Comparison of ENCODE assay signal across 1 cellular context in genomic region chr12:62602445-62603060, GRCh38.
TF ChIP-seq lines count a peak whose summit lies in the region.

No MANE protein-coding gene starts in this region.

TF ChIP-seq in K562, 482 proteins besides CTCF, POLR2A, EP300 and RAD21 (continued from another document and continues in another):
- TF ChIP-seq, protein P1, sequence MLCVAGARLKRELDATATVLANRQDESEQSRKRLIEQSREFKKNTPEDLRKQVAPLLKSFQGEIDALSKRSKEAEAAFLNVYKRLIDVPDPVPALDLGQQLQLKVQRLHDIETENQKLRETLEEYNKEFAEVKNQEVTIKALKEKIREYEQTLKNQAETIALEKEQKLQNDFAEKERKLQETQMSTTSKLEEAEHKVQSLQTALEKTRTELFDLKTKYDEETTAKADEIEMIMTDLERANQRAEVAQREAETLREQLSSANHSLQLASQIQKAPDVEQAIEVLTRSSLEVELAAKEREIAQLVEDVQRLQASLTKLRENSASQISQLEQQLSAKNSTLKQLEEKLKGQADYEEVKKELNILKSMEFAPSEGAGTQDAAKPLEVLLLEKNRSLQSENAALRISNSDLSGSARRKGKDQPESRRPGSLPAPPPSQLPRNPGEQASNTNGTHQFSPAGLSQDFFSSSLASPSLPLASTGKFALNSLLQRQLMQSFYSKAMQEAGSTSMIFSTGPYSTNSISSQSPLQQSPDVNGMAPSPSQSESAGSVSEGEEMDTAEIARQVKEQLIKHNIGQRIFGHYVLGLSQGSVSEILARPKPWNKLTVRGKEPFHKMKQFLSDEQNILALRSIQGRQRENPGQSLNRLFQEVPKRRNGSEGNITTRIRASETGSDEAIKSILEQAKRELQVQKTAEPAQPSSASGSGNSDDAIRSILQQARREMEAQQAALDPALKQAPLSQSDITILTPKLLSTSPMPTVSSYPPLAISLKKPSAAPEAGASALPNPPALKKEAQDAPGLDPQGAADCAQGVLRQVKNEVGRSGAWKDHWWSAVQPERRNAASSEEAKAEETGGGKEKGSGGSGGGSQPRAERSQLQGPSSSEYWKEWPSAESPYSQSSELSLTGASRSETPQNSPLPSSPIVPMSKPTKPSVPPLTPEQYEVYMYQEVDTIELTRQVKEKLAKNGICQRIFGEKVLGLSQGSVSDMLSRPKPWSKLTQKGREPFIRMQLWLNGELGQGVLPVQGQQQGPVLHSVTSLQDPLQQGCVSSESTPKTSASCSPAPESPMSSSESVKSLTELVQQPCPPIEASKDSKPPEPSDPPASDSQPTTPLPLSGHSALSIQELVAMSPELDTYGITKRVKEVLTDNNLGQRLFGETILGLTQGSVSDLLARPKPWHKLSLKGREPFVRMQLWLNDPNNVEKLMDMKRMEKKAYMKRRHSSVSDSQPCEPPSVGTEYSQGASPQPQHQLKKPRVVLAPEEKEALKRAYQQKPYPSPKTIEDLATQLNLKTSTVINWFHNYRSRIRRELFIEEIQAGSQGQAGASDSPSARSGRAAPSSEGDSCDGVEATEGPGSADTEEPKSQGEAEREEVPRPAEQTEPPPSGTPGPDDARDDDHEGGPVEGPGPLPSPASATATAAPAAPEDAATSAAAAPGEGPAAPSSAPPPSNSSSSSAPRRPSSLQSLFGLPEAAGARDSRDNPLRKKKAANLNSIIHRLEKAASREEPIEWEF (CRISPR knock-in tag; IDR thresholded peaks at IDR 0.05) = no peak
- TF ChIP-seq USF2 (CRISPR knock-in tag; IDR thresholded peaks at IDR 0.05) (peak; percentile 95), ZNF184 (CRISPR knock-in tag; IDR thresholded peaks at IDR 0.05) (no peak), PCBP1 (IDR thresholded peaks at IDR 0.05; ENCODE audit: low read depth, low read length, poor library complexity, severe bottlenecking) (peak; percentile 55), RBM25 (IDR thresholded peaks at IDR 0.05; ENCODE audit: low read depth, low read length, severe bottlenecking) (no peak), BCOR (IDR thresholded peaks at IDR 0.05) (no peak), HDAC6 (IDR thresholded peaks at IDR 0.05; ENCODE audit: low read depth, low read length) (no peak), CREB5 (CRISPR knock-in tag; IDR thresholded peaks at IDR 0.05) (peak; percentile 86; the same call in 1 of the 2 replicates), ZBTB40 (IDR thresholded peaks at IDR 0.05) (no peak), ZBTB40 (CRISPR knock-in tag; IDR thresholded peaks at IDR 0.05) (no peak; the same call in 1 of the 2 replicates), KHSRP (IDR thresholded peaks at IDR 0.05) (peak; percentile 50; the same call in 1 of the 2 replicates), YY1 (IDR thresholded peaks at IDR 0.05; ENCODE audit: borderline replicate concordance in 1 of 3, control insufficient read depth in 1 of 3, extremely low read depth in 1 of 3, insufficient read depth in 3 of 3, insufficient read length in 1 of 3, insufficient replicate concordance in 2 of 3, low read depth in 1 of 3, low read length in 2 of 3) (peak; percentile 88 to 95 (median 95)), ZNF75A (CRISPR knock-in tag; IDR thresholded peaks at IDR 0.05) (0 out of 2 replicates have a peak, but pooled peaks have one; percentile 66), NR2C1 (IDR thresholded peaks at IDR 0.05) (peak; percentile 81), NR2C1 (tag; IDR thresholded peaks at IDR 0.05) (peak; percentile 67), SMAD2 (IDR thresholded peaks at IDR 0.05; ENCODE audit: low read depth, low read length) (no peak), MTA1 (IDR thresholded peaks at IDR 0.05; ENCODE audit: borderline replicate concordance) (no peak), SETDB1 (IDR thresholded peaks at IDR 0.05; ENCODE audit: low read length) (no peak), PML (IDR thresholded peaks at IDR 0.05; ENCODE audit: low read length) (no peak; the same call in 1 of the 2 replicates), GATAD2A (IDR thresholded peaks at IDR 0.05) (0 out of 2 replicates have a peak, but pooled peaks have one; percentile 18), ETS1 (conservative IDR thresholded peaks at IDR 0.05; ENCODE audit: control insufficient read depth, low read depth, low read length) (peak; percentile 39; the same call in 1 of the 2 replicates), SREBF2 (CRISPR knock-in tag; IDR thresholded peaks at IDR 0.05) (no peak), ARHGAP35 (IDR thresholded peaks at IDR 0.05; ENCODE audit: partially characterized antibody) (no peak), PPARD (CRISPR knock-in tag; IDR thresholded peaks at IDR 0.05) (no peak), CCAR2 (IDR thresholded peaks at IDR 0.05; ENCODE audit: low read depth, low read length) (no peak), ZFP36 (IDR thresholded peaks at IDR 0.05; ENCODE audit: low read depth, low read length, partially characterized antibody) (no peak), MAZ (CRISPR knock-in tag; conservative IDR thresholded peaks at IDR 0.05 in 1 of 2, IDR thresholded peaks at IDR 0.05 in 1 of 2) (peak in 1 of 2 experiments; percentile 78; a peak in 3 of 4 replicates), GATA2 (CRISPR knock-in tag; IDR thresholded peaks at IDR 0.05) (no peak), SIRT6 (IDR thresholded peaks at IDR 0.05; ENCODE audit: low read depth, low read length) (no peak), SAFB (IDR thresholded peaks at IDR 0.05; ENCODE audit: borderline replicate concordance, low read depth, low read length) (no peak), PRPF4 (IDR thresholded peaks at IDR 0.05; ENCODE audit: insufficient read depth, low read depth, low read length, poor library complexity, severe bottlenecking) (no peak), MAFG (tag; conservative IDR thresholded peaks at IDR 0.05) (0 out of 2 replicates have a peak, but pooled peaks have one; percentile 7), KLF13 (tag; IDR thresholded peaks at IDR 0.05; ENCODE audit: borderline replicate concordance, low read depth) (peak; percentile 49; the same call in 1 of the 2 replicates), TEAD1 (CRISPR knock-in tag; IDR thresholded peaks at IDR 0.05) (no peak), RFX1 (IDR thresholded peaks at IDR 0.05) (no peak), ZBTB1 (CRISPR knock-in tag; IDR thresholded peaks at IDR 0.05; ENCODE audit: borderline replicate concordance, low read depth) (peak; percentile 71), PTTG1 (tag; IDR thresholded peaks at IDR 0.05; ENCODE audit: low read depth) (no peak), MTF1 (CRISPR knock-in tag; IDR thresholded peaks at IDR 0.05; ENCODE audit: borderline replicate concordance) (no peak), NONO (IDR thresholded peaks at IDR 0.05; ENCODE audit: low read depth in 2 of 2, low read length in 1 of 2) (no peak)
- TF ChIP-seq, protein P2, sequence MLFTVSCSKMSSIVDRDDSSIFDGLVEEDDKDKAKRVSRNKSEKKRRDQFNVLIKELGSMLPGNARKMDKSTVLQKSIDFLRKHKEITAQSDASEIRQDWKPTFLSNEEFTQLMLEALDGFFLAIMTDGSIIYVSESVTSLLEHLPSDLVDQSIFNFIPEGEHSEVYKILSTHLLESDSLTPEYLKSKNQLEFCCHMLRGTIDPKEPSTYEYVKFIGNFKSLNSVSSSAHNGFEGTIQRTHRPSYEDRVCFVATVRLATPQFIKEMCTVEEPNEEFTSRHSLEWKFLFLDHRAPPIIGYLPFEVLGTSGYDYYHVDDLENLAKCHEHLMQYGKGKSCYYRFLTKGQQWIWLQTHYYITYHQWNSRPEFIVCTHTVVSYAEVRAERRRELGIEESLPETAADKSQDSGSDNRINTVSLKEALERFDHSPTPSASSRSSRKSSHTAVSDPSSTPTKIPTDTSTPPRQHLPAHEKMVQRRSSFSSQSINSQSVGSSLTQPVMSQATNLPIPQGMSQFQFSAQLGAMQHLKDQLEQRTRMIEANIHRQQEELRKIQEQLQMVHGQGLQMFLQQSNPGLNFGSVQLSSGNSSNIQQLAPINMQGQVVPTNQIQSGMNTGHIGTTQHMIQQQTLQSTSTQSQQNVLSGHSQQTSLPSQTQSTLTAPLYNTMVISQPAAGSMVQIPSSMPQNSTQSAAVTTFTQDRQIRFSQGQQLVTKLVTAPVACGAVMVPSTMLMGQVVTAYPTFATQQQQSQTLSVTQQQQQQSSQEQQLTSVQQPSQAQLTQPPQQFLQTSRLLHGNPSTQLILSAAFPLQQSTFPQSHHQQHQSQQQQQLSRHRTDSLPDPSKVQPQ (CRISPR knock-in tag; IDR thresholded peaks at IDR 0.05; ENCODE audit: borderline replicate concordance) = no peak
- TF ChIP-seq, protein P3, sequence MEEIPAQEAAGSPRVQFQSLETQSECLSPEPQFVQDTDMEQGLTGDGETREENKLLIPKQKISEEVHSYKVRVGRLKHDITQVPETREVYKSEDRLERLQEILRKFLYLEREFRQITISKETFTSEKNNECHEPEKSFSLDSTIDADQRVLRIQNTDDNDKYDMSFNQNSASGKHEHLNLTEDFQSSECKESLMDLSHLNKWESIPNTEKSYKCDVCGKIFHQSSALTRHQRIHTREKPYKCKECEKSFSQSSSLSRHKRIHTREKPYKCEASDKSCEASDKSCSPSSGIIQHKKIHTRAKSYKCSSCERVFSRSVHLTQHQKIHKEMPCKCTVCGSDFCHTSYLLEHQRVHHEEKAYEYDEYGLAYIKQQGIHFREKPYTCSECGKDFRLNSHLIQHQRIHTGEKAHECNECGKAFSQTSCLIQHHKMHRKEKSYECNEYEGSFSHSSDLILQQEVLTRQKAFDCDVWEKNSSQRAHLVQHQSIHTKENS (CRISPR knock-in tag; IDR thresholded peaks at IDR 0.05) = no peak
